In the genomic region with DNA sequence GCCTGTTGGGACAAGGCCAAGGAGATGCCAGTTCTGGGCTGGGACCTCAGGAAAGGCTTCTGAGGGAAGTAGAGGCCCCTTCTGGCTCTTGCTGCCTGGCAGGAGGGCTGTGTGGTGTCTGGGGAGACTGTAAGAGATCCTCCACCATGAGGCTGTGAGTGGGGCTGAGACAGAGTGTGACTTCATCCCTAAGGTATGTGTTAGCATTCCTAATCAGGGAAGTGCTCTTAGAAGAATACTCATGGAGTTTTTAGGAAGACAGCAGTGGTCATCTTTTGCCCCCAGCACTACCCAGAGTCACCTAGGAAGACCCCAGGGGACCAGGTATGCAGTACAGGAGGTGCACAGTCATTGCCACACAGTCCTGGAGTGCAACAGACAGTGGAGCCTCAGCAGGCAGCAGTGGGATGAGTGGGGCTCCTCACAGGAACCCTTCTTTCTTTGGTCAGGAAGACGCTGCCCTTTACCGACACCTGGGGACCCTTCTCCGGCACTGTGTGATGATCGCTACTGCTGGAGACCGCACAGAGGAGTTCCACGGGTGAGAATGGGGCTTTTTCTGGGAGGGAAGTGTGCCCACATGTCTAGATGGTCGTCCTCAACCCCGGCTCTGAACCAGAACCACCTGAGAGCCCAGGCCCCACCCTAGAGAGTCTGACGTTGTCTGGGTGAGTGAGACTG, we compare ENCODE assay signal across 9 cellular contexts. TPM values are rescaled to one million over a fixed set of nuclear protein-coding genes. Genes with fewer than 3 reads are reported as not detected.
DNase-seq lines count a peak whose midpoint lies in the region; ATAC-seq and TF ChIP-seq lines count a peak whose summit lies in the region.
"Had no signal": no experiment of that assay in that cellular context is flagged by ENCODE, and none has a peak within 500 bp of the region (broad histone marks: within the 10 kb centered on the region; RNA-seq: fewer than 3 reads in every experiment).

No MANE protein-coding gene starts in this region.

- H3K4me1 Mint-ChIP-seq in activated CD4-positive, alpha-beta T cell treated with anti-CD3 and anti-CD28 coated beads, Interleukin-2, amount 10 ng/mL, durations not matched to agents 24 days and 14 days, result peaks cover 14% of the 10 kb centered on the region
- peaks cover 33% of the 10 kb centered on the region for H3K4me1 Mint-ChIP-seq in activated CD4-positive, alpha-beta memory T cell treated with anti-CD3 and anti-CD28 coated beads, Interleukin-2, amount 10 ng/mL, durations not matched to agents 7 days and 5 days
- no peaks in the 10 kb centered on the region for H3K4me1 Mint-ChIP-seq in glutamatergic neuron (ENCODE audit: low read depth, unreplicated experiment)

- H3K27me3 Mint-ChIP-seq in activated CD4-positive, alpha-beta T cell treated with anti-CD3 and anti-CD28 coated beads, Interleukin-2, amount 10 ng/mL, durations not matched to agents 24 days and 14 days, result no peaks in the 10 kb centered on the region
- no peaks in the 10 kb centered on the region for H3K27me3 Mint-ChIP-seq in activated CD4-positive, alpha-beta memory T cell treated with anti-CD3 and anti-CD28 coated beads, Interleukin-2, amount 10 ng/mL, durations not matched to agents 7 days and 5 days
- H3K27me3 Mint-ChIP-seq in glutamatergic neuron (ENCODE audit: unreplicated experiment), result peaks cover 17% of the 10 kb centered on the region

- peaks cover 0 to 61% (median 60%) of the 10 kb centered on the region in 5 donors for H3K36me3 ChIP-seq in subcutaneous abdominal adipose tissue (ENCODE audit: control insufficient read depth in 5 of 5, insufficient read depth in 5 of 5, low read length in 5 of 5)

- H3K36me3 Mint-ChIP-seq in activated CD4-positive, alpha-beta T cell treated with anti-CD3 and anti-CD28 coated beads, Interleukin-2, amount 10 ng/mL, durations not matched to agents 24 days and 14 days (ENCODE audit: low read depth), result peaks cover 68% of the 10 kb centered on the region
- peaks cover 76% of the 10 kb centered on the region for H3K36me3 Mint-ChIP-seq in activated CD4-positive, alpha-beta memory T cell treated with anti-CD3 and anti-CD28 coated beads, Interleukin-2, amount 10 ng/mL, durations not matched to agents 7 days and 5 days (ENCODE audit: low read depth)
- peaks cover 9% of the 10 kb centered on the region for H3K36me3 Mint-ChIP-seq in glutamatergic neuron (ENCODE audit: unreplicated experiment)

- peaks cover 27 to 54% (median 44%) of the 10 kb centered on the region in 5 donors for H3K4me1 ChIP-seq in subcutaneous abdominal adipose tissue (ENCODE audit: control insufficient read depth in 5 of 5, insufficient read depth in 5 of 5, low read length in 5 of 5)

- H3K27me3 ChIP-seq in subcutaneous abdominal adipose tissue (ENCODE audit: control insufficient read depth in 5 of 5, insufficient read depth in 4 of 5, low read length in 5 of 5), result peaks cover 0 to 2% (median 0%) of the 10 kb centered on the region in 5 donors

- H3K27ac ChIP-seq in subcutaneous abdominal adipose tissue (ENCODE audit: low read depth, low read length), result peak overlapping the region; percentile 40

- CTCF ChIA-PET in activated CD4-positive, alpha-beta memory T cell treated with anti-CD3 and anti-CD28 coated beads, Interleukin-2, amount 10 ng/mL, durations not matched to agents 7 days and 5 days (lab: Charles Lee), result no interaction called here

- H3K4me3 Mint-ChIP-seq in activated CD4-positive, alpha-beta T cell treated with anti-CD3 and anti-CD28 coated beads, Interleukin-2, amount 10 ng/mL, durations not matched to agents 24 days and 14 days, result peak overlapping the region; percentile 98
- H3K4me3 Mint-ChIP-seq in activated CD4-positive, alpha-beta memory T cell treated with anti-CD3 and anti-CD28 coated beads, Interleukin-2, amount 10 ng/mL, durations not matched to agents 7 days and 5 days, result peak overlapping the region; percentile 96
- H3K4me3 Mint-ChIP-seq in glutamatergic neuron (ENCODE audit: unreplicated experiment), result peak overlapping the region; percentile 15

- ATAC-seq in HG02571 (IDR thresholded peaks at IDR 0.05; ENCODE audit: unreplicated experiment), result no peak

- H3K9me3 ChIP-seq in subcutaneous abdominal adipose tissue (ENCODE audit: control insufficient read depth in 5 of 5, low read length in 5 of 5), result no peaks in the 10 kb centered on the region

- intact Hi-C loops in activated CD4-positive, alpha-beta T cell treated with anti-CD3 and anti-CD28 coated beads, Interleukin-2, amount 10 ng/mL, durations not matched to agents 24 days and 14 days (cut with micrococcal nuclease), result no loop called here

- H3K4me3 ChIP-seq in subcutaneous abdominal adipose tissue (ENCODE audit: low read depth in 1 of 5, low read length in 5 of 5), result peak overlapping the region; percentile 17 to 97 (median 84)

- POLR2A ChIA-PET in activated CD4-positive, alpha-beta memory T cell treated with anti-CD3 and anti-CD28 coated beads, Interleukin-2, amount 10 ng/mL, durations not matched to agents 7 days and 5 days (lab: Charles Lee), result interaction anchor here (3.9 to 4.4 kb wide), 3 partner anchors 28 to 240 kb away, joined by 19 to 51 read pairs (median 27); a partner anchor contains a TSS

- DNase-seq in activated CD4-positive, alpha-beta T cell treated with anti-CD3 and anti-CD28 coated beads, Interleukin-2, amount 10 ng/mL, durations not matched to agents 24 days and 14 days, result no peak
- no peak for DNase-seq in activated CD4-positive, alpha-beta T cell treated with anti-CD3 and anti-CD28 coated beads, Interleukin-2, amount 50 U/mL, for 48 hours
- no peak for DNase-seq in activated CD4-positive, alpha-beta memory T cell treated with anti-CD3 and anti-CD28 coated beads, Interleukin-2, amount 10 ng/mL, durations not matched to agents 7 days and 5 days
- DNase-seq in glutamatergic neuron, result no peak
- no peak for DNase-seq in SIG-M5 (lab: John Stamatoyannopoulos, UW)
- DNase-seq in activated CD4-positive, alpha-beta T cell treated with anti-CD3 and anti-CD28 coated beads, Interleukin-2, amount 50 U/mL, for 1 hour, result no peak
- DNase-seq: NCI-H1092 had no signal

- TF ChIP-seq CTCF in glutamatergic neuron (IDR thresholded peaks at IDR 0.05; ENCODE audit: partially characterized antibody, unreplicated experiment), result no peak

- H3K27ac Mint-ChIP-seq in activated CD4-positive, alpha-beta T cell treated with anti-CD3 and anti-CD28 coated beads, Interleukin-2, amount 10 ng/mL, durations not matched to agents 24 days and 14 days, result peak overlapping the region; percentile 45
- peak overlapping the region; percentile 52 for H3K27ac Mint-ChIP-seq in activated CD4-positive, alpha-beta memory T cell treated with anti-CD3 and anti-CD28 coated beads, Interleukin-2, amount 10 ng/mL, durations not matched to agents 7 days and 5 days
- no peak overlapping the region for H3K27ac Mint-ChIP-seq in glutamatergic neuron (ENCODE audit: unreplicated experiment)

- no peaks in the 10 kb centered on the region for H3K9me3 Mint-ChIP-seq in activated CD4-positive, alpha-beta T cell treated with anti-CD3 and anti-CD28 coated beads, Interleukin-2, amount 10 ng/mL, durations not matched to agents 24 days and 14 days
- no peaks in the 10 kb centered on the region for H3K9me3 Mint-ChIP-seq in activated CD4-positive, alpha-beta memory T cell treated with anti-CD3 and anti-CD28 coated beads, Interleukin-2, amount 10 ng/mL, durations not matched to agents 7 days and 5 days
- H3K9me3 Mint-ChIP-seq in glutamatergic neuron (ENCODE audit: unreplicated experiment), result peaks cover 19% of the 10 kb centered on the region

- peak overlapping the region; percentile 9 to 90 (median 38) for H3K9ac ChIP-seq in subcutaneous abdominal adipose tissue (ENCODE audit: low read length in 5 of 5)

RNA-seq across cellular contexts. Expression of a gene that starts 2.8 kb away (rescaled TPM):
- 118 and 128 TPM in 2 replicates for total RNA-seq in activated CD4-positive, alpha-beta T cell treated with anti-CD3 and anti-CD28 coated beads, Interleukin-2, amount 10 ng/mL, durations not matched to agents 24 days and 14 days
- 100 to 1,000 TPM in 1 of 2 experiments, 10 to 100 TPM in 1; 98.7 to 103 TPM for total RNA-seq in activated CD4-positive, alpha-beta memory T cell treated with anti-CD3 and anti-CD28 coated beads, Interleukin-2, amount 10 ng/mL, durations not matched to agents 7 days and 5 days
- 95.5 TPM for total RNA-seq in glutamatergic neuron (ENCODE audit: unreplicated experiment)

RNA-seq across cellular contexts. Expression of a gene that starts 3.1 kb away (rescaled TPM):
- total RNA-seq in activated CD4-positive, alpha-beta T cell treated with anti-CD3 and anti-CD28 coated beads, Interleukin-2, amount 10 ng/mL, durations not matched to agents 24 days and 14 days, result 43.6 and 46.9 TPM in 2 replicates
- total RNA-seq in activated CD4-positive, alpha-beta memory T cell treated with anti-CD3 and anti-CD28 coated beads, Interleukin-2, amount 10 ng/mL, durations not matched to agents 7 days and 5 days, result 10 to 100 TPM; 39.3 to 44.5 TPM
- total RNA-seq in glutamatergic neuron (ENCODE audit: unreplicated experiment), result 45.5 TPM

RNA-seq across cellular contexts. Expression of a gene that starts 17.4 kb away (rescaled TPM):
- not detected in 2 replicates for total RNA-seq in activated CD4-positive, alpha-beta T cell treated with anti-CD3 and anti-CD28 coated beads, Interleukin-2, amount 10 ng/mL, durations not matched to agents 24 days and 14 days
- total RNA-seq in activated CD4-positive, alpha-beta memory T cell treated with anti-CD3 and anti-CD28 coated beads, Interleukin-2, amount 10 ng/mL, durations not matched to agents 7 days and 5 days, result not detected
- total RNA-seq in glutamatergic neuron (ENCODE audit: unreplicated experiment), result not detected

RNA-seq across cellular contexts. Expression of a gene that starts 25.9 kb away (rescaled TPM):
- total RNA-seq in activated CD4-positive, alpha-beta T cell treated with anti-CD3 and anti-CD28 coated beads, Interleukin-2, amount 10 ng/mL, durations not matched to agents 24 days and 14 days, result 16.5 and 17.6 TPM in 2 replicates
- total RNA-seq in activated CD4-positive, alpha-beta memory T cell treated with anti-CD3 and anti-CD28 coated beads, Interleukin-2, amount 10 ng/mL, durations not matched to agents 7 days and 5 days, result 10 to 100 TPM; 11.6 to 16.3 TPM
- total RNA-seq in glutamatergic neuron (ENCODE audit: unreplicated experiment), result 23.6 TPM

RNA-seq across cellular contexts. Expression of a gene that starts 26.5 kb away (rescaled TPM):
- total RNA-seq in activated CD4-positive, alpha-beta T cell treated with anti-CD3 and anti-CD28 coated beads, Interleukin-2, amount 10 ng/mL, durations not matched to agents 24 days and 14 days, result 272 and 275 TPM in 2 replicates
- 100 to 1,000 TPM; 156 to 160 TPM for total RNA-seq in activated CD4-positive, alpha-beta memory T cell treated with anti-CD3 and anti-CD28 coated beads, Interleukin-2, amount 10 ng/mL, durations not matched to agents 7 days and 5 days
- 136 TPM for total RNA-seq in glutamatergic neuron (ENCODE audit: unreplicated experiment)

Comparison
In these comparisons a context has a peak if more than half of its experiments do, and no peak if none do; other contexts are left out.
1. H3K4me3 Mint-ChIP-seq: peak in every context shown above with its lines; median percentile 98 in activated CD4-positive, alpha-beta T cell treated with anti-CD3 and anti-CD28 coated beads, Interleukin-2, amount 10 ng/mL, durations not matched to agents 24 days and 14 days; 96 in activated CD4-positive, alpha-beta memory T cell treated with anti-CD3 and anti-CD28 coated beads, Interleukin-2, amount 10 ng/mL, durations not matched to agents 7 days and 5 days; 15 in glutamatergic neuron.